17 cellular contexts compared by ENCODE assay signal in the genomic region with DNA sequence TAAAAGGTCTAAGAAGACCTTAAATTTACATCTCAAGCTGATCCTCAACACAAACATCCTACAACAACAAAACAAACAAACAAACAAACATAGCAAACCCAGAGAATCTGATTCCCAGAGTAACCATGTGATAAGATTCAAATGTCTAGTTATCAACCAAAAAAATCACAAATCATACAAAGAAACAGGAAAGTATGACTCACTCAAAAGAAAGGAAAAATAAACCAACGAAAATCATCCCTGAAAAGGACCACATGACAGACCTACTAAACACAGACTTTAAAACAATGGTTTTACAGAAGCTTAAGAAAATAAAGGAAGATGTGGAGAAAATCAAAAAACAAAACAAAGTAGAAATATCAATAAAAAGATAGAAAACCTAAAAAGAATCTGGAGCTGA. TPM values are rescaled to one million over a fixed set of nuclear protein-coding genes. Genes with fewer than 3 reads are reported as not detected.
DNase-seq lines count a peak whose midpoint lies in the region; ATAC-seq and TF ChIP-seq lines count a peak whose summit lies in the region.
"Had no signal": no experiment of that assay in that cellular context is flagged by ENCODE, and none has a peak within 500 bp of the region (broad histone marks: within the 10 kb centered on the region; RNA-seq: fewer than 3 reads in every experiment).

No MANE protein-coding gene starts in this region.

- DNase-seq in Calu3 (no peak), HT1080 (ENCODE audit: low read depth) (peak; percentile 21), dermis blood vessel endothelial cell (peak; percentile 15), NCI-H187 (lab: John Stamatoyannopoulos, UW) (no peak), SK-N-DZ (ENCODE audit: low spot score) (no peak)
- DNase-seq: ACHN; BE2C; C1 segment of cervical spinal cord; Caco-2; CD4-positive, alpha-beta T cell; DMS153; DMS79; GF-D8; H9 had no signal

- CTCF ChIA-PET in Calu3 (lab: Charles Lee): interaction anchor here (0.6 kb wide), 2 partner anchors 796 to 1452 kb away, joined by 3 to 5 read pairs; no protein-coding TSS in a partner anchor

- no peak for TF ChIP-seq CTCF in Calu3 (IDR thresholded peaks at IDR 0.05; ENCODE audit: unreplicated experiment)

- no TSS peak for BruUV-seq in Calu3 (replicated peaks; lab: Mats Ljungman, UMichigan)

- no peak overlapping the region for H3K4me3 Mint-ChIP-seq in Calu3 (ENCODE audit: low read depth, unreplicated experiment)
- H3K4me3 Mint-ChIP-seq: CD4-positive, alpha-beta T cell; H9 had no signal

- ATAC-seq in GM21723 (IDR thresholded peaks at IDR 0.05; ENCODE audit: unreplicated experiment): no peak

- peaks cover 10% of the 10 kb centered on the region for H3K36me3 Mint-ChIP-seq in Calu3 (ENCODE audit: insufficient read depth, unreplicated experiment)

- peaks cover 10% of the 10 kb centered on the region for H3K9me3 Mint-ChIP-seq in Calu3 (ENCODE audit: low read depth, unreplicated experiment)

- intact Hi-C loops in Calu3 (cut with micrococcal nuclease; ENCODE audit: unreplicated experiment): no loop called here

- H3K4me1 Mint-ChIP-seq in Calu3 (ENCODE audit: low read depth, unreplicated experiment): peaks cover 28% of the 10 kb centered on the region
- H3K4me1 Mint-ChIP-seq: H9 had no signal

- H3K27me3 Mint-ChIP-seq in Calu3 (ENCODE audit: unreplicated experiment): no peaks in the 10 kb centered on the region

- peak overlapping the region; percentile 13 for H3K27ac Mint-ChIP-seq in Calu3 (ENCODE audit: unreplicated experiment)
- H3K27ac Mint-ChIP-seq: CD4-positive, alpha-beta T cell; H9 had no signal

RNA-seq across cellular contexts. Expression of a gene that starts 18.1 kb away (rescaled TPM):
- total RNA-seq in Calu3 (2022) (12.4 and 13.3 TPM in 2 replicates), dermis blood vessel endothelial cell (not detected in 2 replicates)
- 0.05 and 0.27 TPM in 2 replicates for total RNA-seq in HT1080 (2014; rRNA removed; shearing (Covaris generic))
- 0.05 TPM in 2 replicates for polyA plus RNA-seq in HT1080 (2015; cell fraction: cytosol; rRNA removed)
- polyA plus RNA-seq in HT1080 (2015; cell fraction: nucleus; rRNA removed): 0.45 and 0.64 TPM in 2 replicates
- polyA plus RNA-seq in SK-N-DZ (2014; cell fraction: cytosol; rRNA removed): not detected in 2 replicates
- polyA plus RNA-seq in SK-N-DZ (2014; cell fraction: nucleus; rRNA removed): not detected in 2 replicates
- total RNA-seq: Caco-2; CD4-positive, alpha-beta T cell; H1; H9 had no signal
- polyA plus RNA-seq: H1 had no signal

RNA-seq across cellular contexts. Expression of a gene that starts 36.8 kb away (rescaled TPM):
- total RNA-seq in Calu3 (2022) (not detected in 2 replicates), dermis blood vessel endothelial cell (not detected in 2 replicates)
- total RNA-seq in HT1080 (2014; rRNA removed; shearing (Covaris generic)): not detected in 2 replicates
- not detected in 2 replicates for polyA plus RNA-seq in HT1080 (2015; cell fraction: cytosol; rRNA removed)
- polyA plus RNA-seq in HT1080 (2015; cell fraction: nucleus; rRNA removed): not detected in 2 replicates
- not detected in 2 replicates for polyA plus RNA-seq in SK-N-DZ (2014; cell fraction: cytosol; rRNA removed)
- polyA plus RNA-seq in SK-N-DZ (2014; cell fraction: nucleus; rRNA removed): not detected in 2 replicates
- total RNA-seq: Caco-2; CD4-positive, alpha-beta T cell; Daoy; H1; H9 had no signal
- polyA plus RNA-seq: H1 had no signal

Comparison
In these comparisons a context has a peak if more than half of its experiments do, and no peak if none do; other contexts are left out.
1. DNase-seq: peak in HT1080 (single experiment) and dermis blood vessel endothelial cell (single experiment); none in Calu3 (single experiment), NCI-H187 (0 of 2) and SK-N-DZ (single experiment).
2. RNA of a gene that starts 18.1 kb away (total RNA-seq): 12.4 to 13.3 TPM in Calu3; 0.05 to 0.27 TPM in HT1080 and not detected in dermis blood vessel endothelial cell; every median in the first group is over 10 times any median in the second.